8 cellular contexts compared by ENCODE assay signal in genomic region chr17:34980353-34980680, GRCh38. TPM values are rescaled to one million over a fixed set of nuclear protein-coding genes. Genes with fewer than 3 reads are reported as not detected.
DNase-seq lines count a peak whose midpoint lies in the region; ATAC-seq and TF ChIP-seq lines count a peak whose summit lies in the region.

LIG3 (plus strand) TSS chr17:34980512; CDS start chr17:34983006, 2,494 bp downstream.

- ATAC-seq in HG02938 (IDR thresholded peaks at IDR 0.05; ENCODE audit: unreplicated experiment) (peak; percentile 68), T-helper 17 cell (peak; percentile 82), left ventricle myocardium superior (peak; percentile 94)

- WGBS in prostate gland, result under 1% methylated on average over 38 of the region's 39 CpGs
- under 1% methylated on average over 39 of the region's 39 CpGs for WGBS in urinary bladder

- peak within 1 kb of the TSS; percentile 97 for H3K27ac Mint-ChIP-seq in T-helper 17 cell

- peaks cover 3% of the 10 kb centered on the region for H3K36me3 Mint-ChIP-seq in T-helper 17 cell (ENCODE audit: low read depth)

- peak within 1 kb of the TSS; percentile 97 for H3K4me3 Mint-ChIP-seq in T-helper 17 cell

- H3K4me1 ChIP-seq in prostate gland (replicated peaks), result no peaks in the 10 kb centered on the region
- H3K4me1 ChIP-seq in urinary bladder (ENCODE audit: insufficient read depth), result no peaks in the 10 kb centered on the region

- H3K36me3 ChIP-seq in prostate gland (no peaks in the 10 kb centered on the region), urinary bladder (ENCODE audit: insufficient read depth) (no peaks in the 10 kb centered on the region)

- H3K4me1 Mint-ChIP-seq in T-helper 17 cell, result peaks cover 34% of the 10 kb centered on the region

- TF ChIP-seq POLR2A in GM15510 (IDR thresholded peaks at IDR 0.05; ENCODE audit: borderline replicate concordance, extremely low read depth, insufficient read length) (peak; percentile 68), prostate gland (IDR thresholded peaks at IDR 0.05) (peak; percentile 50)

- no peaks in the 10 kb centered on the region for H3K27me3 ChIP-seq in prostate gland (replicated peaks; ENCODE audit: insufficient read depth)

- no peaks in the 10 kb centered on the region for H3K27me3 Mint-ChIP-seq in T-helper 17 cell

- intact Hi-C loops in left ventricle myocardium superior (cut with micrococcal nuclease), result no loop called here
- intact Hi-C loops in prostate gland (cut with DNase I), result no loop called here

- H3K4me3 ChIP-seq in prostate gland (peak within 1 kb of the TSS; percentile 85 to 91), urinary bladder (ENCODE audit: low read depth, low read length) (peak within 1 kb of the TSS; percentile 96)

- H3K27ac ChIP-seq in prostate gland (peak within 1 kb of the TSS; percentile 99 to 100), urinary bladder (ENCODE audit: low read depth) (peak within 1 kb of the TSS; percentile 99)

- H3K9me3 ChIP-seq in T-helper 17 cell (ENCODE audit: control insufficient read depth, low read length, poor library complexity, severe bottlenecking), result no peaks in the 10 kb centered on the region
- no peaks in the 10 kb centered on the region for H3K9me3 ChIP-seq in prostate gland

- DNase-seq in NCI-H187 (lab: John Stamatoyannopoulos, UW) (peak; percentile 78 to 90), T-helper 17 cell (peak; percentile 83 to 89 (median 88)), amygdala (lab: John Stamatoyannopoulos, UW) (peak; percentile 39 to 95 (median 86)), left ventricle myocardium superior (peak; percentile 96), prostate gland (ENCODE audit: low spot score) (peak; percentile 93)

- no peak for TF ChIP-seq CTCF in prostate gland (IDR thresholded peaks at IDR 0.05)

RNA-seq across cellular contexts. Expression of gene LIG3, which starts in this region (rescaled TPM):
- total RNA-seq in T-helper 17 cell, result 10 to 100 TPM; 43.1 to 48.7 TPM
- 19.3 TPM for total RNA-seq in left ventricle myocardium superior
- total RNA-seq in prostate gland, result 10 to 100 TPM; 49.2 to 54.0 TPM
- total RNA-seq in urinary bladder, result 28.4 TPM
- polyA plus RNA-seq in urinary bladder, result 16.2 TPM

Comparison
In these comparisons a context has a peak if more than half of its experiments do, and no peak if none do; other contexts are left out.
1. Peak in every context shown above with its lines: DNase-seq, ATAC-seq, H3K4me3 ChIP-seq and H3K27ac ChIP-seq.